Comparison of ENCODE assay signal across 1 cellular context in genomic region chr20:49890651-49891361, GRCh38.
A peak's percentile ranks its signal among the peaks of the same experiment; 100 is the strongest.
TF ChIP-seq lines count a peak whose summit lies in the region.

No MANE protein-coding gene starts in this region.

TF ChIP-seq in HepG2, 621 proteins besides CTCF, POLR2A, EP300 and RAD21:
- TF ChIP-seq, protein P1, sequence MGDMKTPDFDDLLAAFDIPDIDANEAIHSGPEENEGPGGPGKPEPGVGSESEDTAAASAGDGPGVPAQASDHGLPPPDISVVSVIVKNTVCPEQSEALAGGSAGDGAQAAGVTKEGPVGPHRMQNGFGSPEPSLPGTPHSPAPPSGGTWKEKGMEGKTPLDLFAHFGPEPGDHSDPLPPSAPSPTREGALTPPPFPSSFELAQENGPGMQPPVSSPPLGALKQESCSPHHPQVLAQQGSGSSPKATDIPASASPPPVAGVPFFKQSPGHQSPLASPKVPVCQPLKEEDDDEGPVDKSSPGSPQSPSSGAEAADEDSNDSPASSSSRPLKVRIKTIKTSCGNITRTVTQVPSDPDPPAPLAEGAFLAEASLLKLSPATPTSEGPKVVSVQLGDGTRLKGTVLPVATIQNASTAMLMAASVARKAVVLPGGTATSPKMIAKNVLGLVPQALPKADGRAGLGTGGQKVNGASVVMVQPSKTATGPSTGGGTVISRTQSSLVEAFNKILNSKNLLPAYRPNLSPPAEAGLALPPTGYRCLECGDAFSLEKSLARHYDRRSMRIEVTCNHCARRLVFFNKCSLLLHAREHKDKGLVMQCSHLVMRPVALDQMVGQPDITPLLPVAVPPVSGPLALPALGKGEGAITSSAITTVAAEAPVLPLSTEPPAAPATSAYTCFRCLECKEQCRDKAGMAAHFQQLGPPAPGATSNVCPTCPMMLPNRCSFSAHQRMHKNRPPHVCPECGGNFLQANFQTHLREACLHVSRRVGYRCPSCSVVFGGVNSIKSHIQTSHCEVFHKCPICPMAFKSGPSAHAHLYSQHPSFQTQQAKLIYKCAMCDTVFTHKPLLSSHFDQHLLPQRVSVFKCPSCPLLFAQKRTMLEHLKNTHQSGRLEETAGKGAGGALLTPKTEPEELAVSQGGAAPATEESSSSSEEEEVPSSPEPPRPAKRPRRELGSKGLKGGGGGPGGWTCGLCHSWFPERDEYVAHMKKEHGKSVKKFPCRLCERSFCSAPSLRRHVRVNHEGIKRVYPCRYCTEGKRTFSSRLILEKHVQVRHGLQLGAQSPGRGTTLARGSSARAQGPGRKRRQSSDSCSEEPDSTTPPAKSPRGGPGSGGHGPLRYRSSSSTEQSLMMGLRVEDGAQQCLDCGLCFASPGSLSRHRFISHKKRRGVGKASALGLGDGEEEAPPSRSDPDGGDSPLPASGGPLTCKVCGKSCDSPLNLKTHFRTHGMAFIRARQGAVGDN (CRISPR knock-in tag; IDR thresholded peaks at IDR 0.05): peak; percentile 15; the same call in 1 of the 2 replicates
- TF ChIP-seq, protein P2, sequence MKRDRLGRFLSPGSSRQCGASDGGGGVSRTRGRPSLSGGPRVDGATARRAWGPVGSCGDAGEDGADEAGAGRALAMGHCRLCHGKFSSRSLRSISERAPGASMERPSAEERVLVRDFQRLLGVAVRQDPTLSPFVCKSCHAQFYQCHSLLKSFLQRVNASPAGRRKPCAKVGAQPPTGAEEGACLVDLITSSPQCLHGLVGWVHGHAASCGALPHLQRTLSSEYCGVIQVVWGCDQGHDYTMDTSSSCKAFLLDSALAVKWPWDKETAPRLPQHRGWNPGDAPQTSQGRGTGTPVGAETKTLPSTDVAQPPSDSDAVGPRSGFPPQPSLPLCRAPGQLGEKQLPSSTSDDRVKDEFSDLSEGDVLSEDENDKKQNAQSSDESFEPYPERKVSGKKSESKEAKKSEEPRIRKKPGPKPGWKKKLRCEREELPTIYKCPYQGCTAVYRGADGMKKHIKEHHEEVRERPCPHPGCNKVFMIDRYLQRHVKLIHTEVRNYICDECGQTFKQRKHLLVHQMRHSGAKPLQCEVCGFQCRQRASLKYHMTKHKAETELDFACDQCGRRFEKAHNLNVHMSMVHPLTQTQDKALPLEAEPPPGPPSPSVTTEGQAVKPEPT (CRISPR knock-in tag; IDR thresholded peaks at IDR 0.05; ENCODE audit: low read depth): 0 out of 2 replicates have a peak, but pooled peaks have one; percentile 24
- peak; percentile 64 for TF ChIP-seq AGO2 (optimal IDR thresholded peaks at IDR 0.05; ENCODE audit: low read depth, low read length)
- no peak for TF ChIP-seq ZNF362 (CRISPR knock-in tag; IDR thresholded peaks at IDR 0.05; ENCODE audit: borderline replicate concordance)
- TF ChIP-seq NFIB (CRISPR knock-in tag; IDR thresholded peaks at IDR 0.05; ENCODE audit: borderline replicate concordance): 0 out of 2 replicates have a peak, but pooled peaks have one; percentile 10
- TF ChIP-seq THAP9 (CRISPR knock-in tag; IDR thresholded peaks at IDR 0.05; ENCODE audit: borderline replicate concordance): no peak
TF ChIP-seq in HepG2: peak in this region for 4.
